24 cellular contexts compared by ENCODE assay signal in the genomic region with DNA sequence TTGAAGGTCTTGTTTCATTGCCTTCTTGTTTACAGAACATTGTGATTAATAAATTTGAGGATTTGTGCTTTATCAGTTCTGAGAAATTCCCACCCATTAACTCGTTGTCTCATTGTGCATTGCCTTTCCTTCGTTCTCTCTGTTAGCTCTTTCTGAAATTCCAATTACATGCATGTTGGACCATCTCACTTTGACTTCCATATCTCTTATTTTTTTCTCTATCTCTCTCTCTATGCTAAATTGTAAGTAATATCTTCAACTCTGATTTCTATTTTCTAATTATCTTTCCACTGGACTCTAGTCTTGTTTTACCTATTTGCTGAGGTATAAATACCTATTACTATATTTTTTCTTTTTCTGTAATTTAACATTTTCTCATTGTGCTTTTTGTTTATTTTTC.
"Had no signal": no experiment of that assay in that cellular context is flagged by ENCODE, and none has a peak within 500 bp of the region (broad histone marks: within the 10 kb centered on the region; RNA-seq: fewer than 3 reads in every experiment).

No MANE protein-coding gene starts in this region.

- H3K4me3 Mint-ChIP-seq: activated CD8-positive, alpha-beta T cell treated with anti-CD3 and anti-CD28 coated beads, Interleukin-2, amount 10 ng/mL, durations not matched to agents 7 days and 5 days; activated naive CD4-positive, alpha-beta T cell treated with anti-CD3 and anti-CD28 coated beads, Interleukin-2, amount 10 ng/mL, durations not matched to agents 7 days and 5 days; activated T-cell treated with anti-CD3 and anti-CD28 coated beads, Interleukin-2, amount 50 U/mL, for 24 hours; dendritic cell treated with granulocyte-macrophage colony-stimulating factor and Interleukin-4, amounts not matched to agents 40 ng/mL and 50 ng/mL, for 4 days had no signal

- ATAC-seq: foreskin keratinocyte, left lobe of liver had no signal

- DNase-seq: activated CD4-positive, alpha-beta T cell treated with anti-CD3 and anti-CD28 coated beads, Interleukin-2, amount 10 ng/mL, durations not matched to agents 7 days and 5 days; activated CD8-positive, alpha-beta T cell treated with anti-CD3 and anti-CD28 coated beads, Interleukin-2, amount 10 ng/mL, durations not matched to agents 7 days and 5 days; activated effector memory CD4-positive, alpha-beta T cell treated with Interleukin-2 at 50 U/mL for 16 hours; activated naive CD4-positive, alpha-beta T cell treated with anti-CD3 and anti-CD28 coated beads, Interleukin-2, amount 10 ng/mL, durations not matched to agents 7 days and 5 days; activated T-cell treated with anti-CD3 and anti-CD28 coated beads, Interleukin-2, amount 50 U/mL, for 24 hours; adrenal gland; effector CD8-positive, alpha-beta T cell; foreskin keratinocyte; hypothalamus; midbrain; occipital lobe; posterior cingulate gyrus; spleen; stimulated activated CD4-positive, alpha-beta T cell treated with anti-CD3 and anti-CD28 coated beads, Interleukin-4, amount 100 ng/mL, for 4 hours; stimulated activated naive CD4-positive, alpha-beta T cell treated with Interleukin-2 at 50 U/mL for 16 hours; T1000 had no signal

- H3K27ac ChIP-seq: epithelial cell of prostate, foreskin keratinocyte, spleen, tibial nerve had no signal

- H3K4me1 ChIP-seq: foreskin keratinocyte had no signal

- FAIRE-seq: bronchial epithelial cell, keratinocyte, urothelium cell line had no signal

- H3K27ac Mint-ChIP-seq: dendritic cell treated with granulocyte-macrophage colony-stimulating factor and Interleukin-4, amounts not matched to agents 40 ng/mL and 50 ng/mL, for 4 days had no signal

- H3K27me3 Mint-ChIP-seq: activated CD4-positive, alpha-beta T cell treated with anti-CD3 and anti-CD28 coated beads, Interleukin-2, amount 10 ng/mL, durations not matched to agents 7 days and 5 days; activated naive CD4-positive, alpha-beta T cell treated with anti-CD3 and anti-CD28 coated beads, Interleukin-2, amount 10 ng/mL, durations not matched to agents 7 days and 5 days; activated T-cell treated with anti-CD3 and anti-CD28 coated beads, Interleukin-2, amount 50 U/mL, for 24 hours; dendritic cell treated with granulocyte-macrophage colony-stimulating factor and Interleukin-4, amounts not matched to agents 40 ng/mL and 50 ng/mL, for 4 days had no signal

- H3K9me3 Mint-ChIP-seq: activated CD4-positive, alpha-beta T cell treated with anti-CD3 and anti-CD28 coated beads, Interleukin-2, amount 10 ng/mL, durations not matched to agents 7 days and 5 days; activated T-cell treated with anti-CD3 and anti-CD28 coated beads, Interleukin-2, amount 50 U/mL, for 24 hours; dendritic cell treated with granulocyte-macrophage colony-stimulating factor and Interleukin-4, amounts not matched to agents 40 ng/mL and 50 ng/mL, for 4 days had no signal

- H3K9me3 ChIP-seq: adrenal gland, spleen, tibial nerve had no signal

- H3K4me3 ChIP-seq: adrenal gland, lung, spleen, tibial nerve had no signal

- H3K27me3 ChIP-seq: adrenal gland, foreskin keratinocyte, spleen, tibial nerve had no signal

- H3K36me3 ChIP-seq: adrenal gland, spleen, tibial nerve had no signal
